In genomic region chr6:89116702-89117101, GRCh38 we compare ENCODE assay signal across 8 cellular contexts. TPM values are rescaled to one million over a fixed set of nuclear protein-coding genes. Genes with fewer than 3 reads are reported as not detected.
A peak's percentile ranks its signal among the peaks of the same experiment; 100 is the strongest.
DNase-seq lines count a peak whose midpoint lies in the region; ATAC-seq and TF ChIP-seq lines count a peak whose summit lies in the region.
"Had no signal": no experiment of that assay in that cellular context is flagged by ENCODE, and none has a peak within 500 bp of the region (broad histone marks: within the 10 kb centered on the region; RNA-seq: fewer than 3 reads in every experiment).

No MANE protein-coding gene starts in this region.

- H3K27me3 Mint-ChIP-seq in T-cell (peaks cover 3 to 6% of the 10 kb centered on the region in 2 donors), glutamatergic neuron (ENCODE audit: unreplicated experiment) (peaks cover 9% of the 10 kb centered on the region)

- peak overlapping the region in 1 of 2 experiments; percentile 56; a peak in 3 of 4 replicates for H3K4me3 ChIP-seq in HCT116 (replicated peaks in 1 of 2; ENCODE audit: low read depth in 1 of 2, low read length in 2 of 2)
- H3K4me3 ChIP-seq in gastrocnemius medialis = peak overlapping the region; percentile 58 to 86 (median 70)

- ATAC-seq in HCT116 = no peak
- no peak for ATAC-seq in T-cell (replicated peaks in 1 of 4)
- ATAC-seq in gastrocnemius medialis = no peak
- no peak for ATAC-seq in GM18505 (IDR thresholded peaks at IDR 0.05; ENCODE audit: unreplicated experiment)
- ATAC-seq in HG03521 (IDR thresholded peaks at IDR 0.05; ENCODE audit: unreplicated experiment) = no peak
- no peak for ATAC-seq in HG02571 (IDR thresholded peaks at IDR 0.05; ENCODE audit: unreplicated experiment)

- intact Hi-C loops in HCT116 (cut with micrococcal nuclease) = no loop called here
- intact Hi-C loops in gastrocnemius medialis (cut with DNase I; ENCODE audit: low total_unique reads) = loop anchor here (1.0 kb wide), 1 partner anchor 131 kb away; no protein-coding TSS in a partner anchor

- H3K9me3 Mint-ChIP-seq in T-cell (no peaks in the 10 kb centered on the region), glutamatergic neuron (ENCODE audit: unreplicated experiment) (peaks cover 2% of the 10 kb centered on the region)

- H3K9me2 ChIP-seq in HCT116 (ENCODE audit: insufficient read depth) = no peaks in the 10 kb centered on the region

- no peaks in the 10 kb centered on the region for H3K9me3 ChIP-seq in HCT116 (ENCODE audit: control insufficient read depth in 1 of 2, insufficient read depth in 1 of 2, low read depth in 1 of 2, low read length in 2 of 2)
- no peaks in the 10 kb centered on the region for H3K9me3 ChIP-seq in gastrocnemius medialis

- H3K27me3 ChIP-seq in HCT116 (ENCODE audit: insufficient read depth, low read length) (no peaks in the 10 kb centered on the region), gastrocnemius medialis (no peaks in the 10 kb centered on the region)
- H3K27me3 ChIP-seq: brain microvascular endothelial cell had no signal

- no peak for TF ChIP-seq CTCF in HCT116 (IDR thresholded peaks at IDR 0.05 in 2 of 3, conservative IDR thresholded peaks at IDR 0.05 in 1 of 3; ENCODE audit: borderline replicate concordance in 1 of 3, insufficient read depth in 1 of 3, low read depth in 2 of 3, low read length in 2 of 3)
- no peak for TF ChIP-seq CTCF in glutamatergic neuron (IDR thresholded peaks at IDR 0.05; ENCODE audit: partially characterized antibody, unreplicated experiment)
- no peak for TF ChIP-seq CTCF in gastrocnemius medialis (IDR thresholded peaks at IDR 0.05 in 4 of 5, conservative IDR thresholded peaks at IDR 0.05 in 1 of 5)

- no TSS peak for BruUV-seq in HCT116 (replicated peaks; lab: Mats Ljungman, UMichigan)

- peaks cover 0 to 22% of the 10 kb centered on the region in 2 experiments; a peak in 3 of 4 replicates for H3K4me1 ChIP-seq in HCT116 (ENCODE audit: control insufficient read depth in 1 of 2, insufficient read depth in 2 of 2, low read length in 2 of 2)
- peaks cover 9 to 13% of the 10 kb centered on the region in 2 donors for H3K4me1 ChIP-seq in gastrocnemius medialis

- H3K36me3 ChIP-seq in HCT116 (ENCODE audit: control insufficient read depth in 1 of 2, insufficient read depth in 2 of 2, low read length in 2 of 2) (no peaks in the 10 kb centered on the region), gastrocnemius medialis (no peaks in the 10 kb centered on the region)
- H3K36me3 ChIP-seq: brain microvascular endothelial cell had no signal

- peak overlapping the region; percentile 88 for H2AFZ ChIP-seq in HCT116 (ENCODE audit: low read depth, low read length, poor library complexity, severe bottlenecking)

- TF ChIP-seq RAD21 in HCT116 (IDR thresholded peaks at IDR 0.05; ENCODE audit: low read depth) = no peak

- POLR2A ChIA-PET in HCT116 (lab: Charles Lee) (no interaction called here), T-cell (lab: Charles Lee) (interaction anchor here (0.6 to 1.2 kb wide), 4 partner anchors 33 to 241 kb away, joined by 3 to 8 read pairs (median 4); partner anchors contain the start of gene PNRC1 (in 1 of the 2))

- TF ChIP-seq POLR2A in HCT116 (IDR thresholded peaks at IDR 0.05; ENCODE audit: borderline replicate concordance, extremely low read depth, insufficient read depth, insufficient read length) = no peak
- TF ChIP-seq POLR2A in gastrocnemius medialis (IDR thresholded peaks at IDR 0.05) = no peak
- no peak for TF ChIP-seq POLR2A in GM18505 (IDR thresholded peaks at IDR 0.05; ENCODE audit: borderline replicate concordance, extremely low read depth, insufficient read depth, insufficient read length)

- in situ Hi-C loops in gastrocnemius medialis (cut with MboI; ENCODE audit: low sequenced_read_pairs in 4 of 4) = loop anchor here in 1 of 4 donors (10.0 kb wide), 1 partner anchor 132 kb away; no protein-coding TSS in a partner anchor

- H4K20me1 ChIP-seq in HCT116 (ENCODE audit: insufficient read depth) = no peaks in the 10 kb centered on the region

- RAD21 ChIA-PET in HCT116 (lab: Charles Lee; ENCODE audit: low non-redundant PET in 1 of 2, low total read pairs in 2 of 2, uncharacterized antibody in 2 of 2, unreplicated experiment in 2 of 2) = interaction anchor here in 1 of 2 experiments (0.6 kb wide), 1 partner anchor 126 kb away, joined by 3 read pairs; no protein-coding TSS in a partner anchor

- no peak overlapping the region for H3K27ac ChIP-seq in HCT116 (ENCODE audit: low read depth, low read length)
- H3K27ac ChIP-seq in gastrocnemius medialis = no peak overlapping the region
- H3K27ac ChIP-seq: brain microvascular endothelial cell had no signal

- CTCF ChIA-PET in HCT116 (lab: Charles Lee) (interaction anchor here (0.6 kb wide), 1 partner anchor 19 kb away, joined by 3 read pairs; no protein-coding TSS in a partner anchor), T-cell (lab: Charles Lee) (no interaction called here)

- DNase-seq in HCT116 (ENCODE audit: low read depth, low spot score) (no peak), T-cell (no peak), glutamatergic neuron (no peak), gastrocnemius medialis (no peak)
- DNase-seq: brain microvascular endothelial cell had no signal

- H3K4me3 Mint-ChIP-seq in T-cell (peak overlapping the region; percentile 75 to 91 (median 81)), glutamatergic neuron (ENCODE audit: unreplicated experiment) (peak overlapping the region; percentile 92)

- H3K27ac Mint-ChIP-seq in T-cell = no peak overlapping the region
- H3K27ac Mint-ChIP-seq in glutamatergic neuron (ENCODE audit: unreplicated experiment) = no peak overlapping the region

- H3K9ac ChIP-seq in HCT116 (ENCODE audit: low read length) = no peak overlapping the region

- H3K79me2 ChIP-seq in HCT116 (ENCODE audit: insufficient read depth, low read length) = no peaks in the 10 kb centered on the region

- H3K4me2 ChIP-seq in HCT116 (ENCODE audit: low read length) = peak overlapping the region; percentile 74

- H3K4me1 Mint-ChIP-seq in T-cell (peaks cover 6 to 10% (median 8%) of the 10 kb centered on the region in 3 donors), glutamatergic neuron (ENCODE audit: low read depth, unreplicated experiment) (peaks cover 6% of the 10 kb centered on the region)

- H3K36me3 Mint-ChIP-seq in T-cell (no peaks in the 10 kb centered on the region), glutamatergic neuron (ENCODE audit: unreplicated experiment) (no peaks in the 10 kb centered on the region)

TF ChIP-seq in HCT116, 20 proteins besides CTCF, POLR2A, EP300 and RAD21:
- no peak for TF ChIP-seq ZNF274 (IDR thresholded peaks at IDR 0.05; ENCODE audit: low read depth, low read length)
- no peak for TF ChIP-seq EZH2phosphoT487 (IDR thresholded peaks at IDR 0.05; ENCODE audit: borderline replicate concordance)
- TF ChIP-seq CEBPB (IDR thresholded peaks at IDR 0.05; ENCODE audit: low read depth) = no peak
- TF ChIP-seq ELF1 (IDR thresholded peaks at IDR 0.05; ENCODE audit: borderline replicate concordance, low read depth) = no peak
- no peak for TF ChIP-seq CBX3 (IDR thresholded peaks at IDR 0.05; ENCODE audit: low read depth)
- TF ChIP-seq FOSL1 (IDR thresholded peaks at IDR 0.05; ENCODE audit: low read depth) = no peak
- no peak for TF ChIP-seq SIN3A (IDR thresholded peaks at IDR 0.05; ENCODE audit: low read depth)
- no peak for TF ChIP-seq EZH2 (IDR thresholded peaks at IDR 0.05)
- TF ChIP-seq SP1 (IDR thresholded peaks at IDR 0.05; ENCODE audit: low read depth) = no peak
- TF ChIP-seq SRF (IDR thresholded peaks at IDR 0.05; ENCODE audit: low read depth) = no peak
- TF ChIP-seq ZFX (IDR thresholded peaks at IDR 0.05) = no peak
- no peak for TF ChIP-seq EGR1 (IDR thresholded peaks at IDR 0.05; ENCODE audit: low read depth)
- no peak for TF ChIP-seq MAX (IDR thresholded peaks at IDR 0.05)
- no peak for TF ChIP-seq YY1 (IDR thresholded peaks at IDR 0.05; ENCODE audit: extremely low read depth, insufficient replicate concordance, low read depth, low read length)
- TF ChIP-seq POLR2AphosphoS5 (IDR thresholded peaks at IDR 0.05; ENCODE audit: low read depth, low read length) = no peak
- TF ChIP-seq JUND (IDR thresholded peaks at IDR 0.05) = no peak
- no peak for TF ChIP-seq ZBTB33 (IDR thresholded peaks at IDR 0.05; ENCODE audit: extremely low read depth, insufficient replicate concordance, low read length)
- TF ChIP-seq TCF7L2 (IDR thresholded peaks at IDR 0.05; ENCODE audit: borderline replicate concordance, extremely low read depth, insufficient read depth, insufficient read length) = no peak
TF ChIP-seq in HCT116: peak in this region for 0.

RNA-seq across cellular contexts. Expression of gene SRSF12, which starts 1.2 kb away (rescaled TPM):
- not detected for total RNA-seq in HCT116 (2021; ENCODE audit: unreplicated experiment)
- not detected in 2 replicates for polyA plus RNA-seq in HCT116 (2012)
- not detected for total RNA-seq in T-cell
- total RNA-seq in glutamatergic neuron (ENCODE audit: unreplicated experiment) = 12.1 TPM
- under 1 TPM in 2 of 4 donors, not detected in 2; 0.31 to 0.33 TPM for total RNA-seq in gastrocnemius medialis

RNA-seq across cellular contexts. Expression of gene PM20D2, which starts 29.2 kb away (rescaled TPM):
- 29.2 TPM for total RNA-seq in HCT116 (2021; ENCODE audit: unreplicated experiment)
- polyA plus RNA-seq in HCT116 (2012) = 5.4 and 7.2 TPM in 2 replicates
- total RNA-seq in T-cell = 10 to 100 TPM in 3 of 5 donors, 1 to 10 TPM in 2; 7.5 to 12.3 (median 10.1) TPM
- 0.56 TPM for total RNA-seq in glutamatergic neuron (ENCODE audit: unreplicated experiment)
- total RNA-seq in gastrocnemius medialis = 10 to 100 TPM; 18.1 to 54.6 (median 26.3) TPM

RNA-seq across cellular contexts. Expression of gene PNRC1, which starts 36.2 kb away (rescaled TPM):
- total RNA-seq in HCT116 (2021; ENCODE audit: unreplicated experiment) = 66.8 TPM
- polyA plus RNA-seq in HCT116 (2012) = 27.9 and 40.8 TPM in 2 replicates
- total RNA-seq in T-cell = 100 to 1,000 TPM; 421 to 792 (median 481) TPM
- 91.4 TPM for total RNA-seq in glutamatergic neuron (ENCODE audit: unreplicated experiment)
- 100 to 1,000 TPM; 229 to 458 (median 311) TPM for total RNA-seq in gastrocnemius medialis
